8 cellular contexts compared by ENCODE assay signal in the genomic region with DNA sequence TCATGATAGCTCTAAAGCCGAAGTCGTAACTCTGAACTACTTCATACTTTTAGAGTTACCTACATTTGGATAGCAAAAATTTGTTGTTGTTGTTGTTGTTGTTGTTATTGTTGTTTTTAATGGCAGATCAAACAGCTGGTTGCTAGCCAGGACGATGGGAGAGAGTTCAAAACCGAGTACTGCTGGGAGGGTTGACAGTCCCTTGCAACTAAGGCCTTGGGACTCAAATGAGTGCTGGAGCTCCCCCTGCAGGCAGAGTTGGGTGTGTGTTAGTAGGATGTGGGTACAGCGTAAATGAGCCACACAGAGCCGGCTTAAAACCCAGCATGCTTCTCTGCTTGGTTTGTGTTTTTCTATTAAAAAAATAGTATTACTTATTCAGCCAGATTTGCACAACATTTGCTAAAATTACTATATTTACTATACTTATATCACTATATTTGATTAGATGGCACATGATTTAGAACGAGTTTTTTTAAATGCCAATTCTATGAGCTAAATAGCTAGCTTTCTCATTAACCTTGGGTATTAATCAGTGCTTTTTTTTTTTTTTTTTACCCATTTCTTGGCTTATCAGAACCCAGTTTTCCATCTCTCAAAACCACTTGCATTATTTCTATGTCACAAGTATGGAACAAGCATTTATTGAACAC.
DNase-seq lines count a peak whose midpoint lies in the region; ATAC-seq and TF ChIP-seq lines count a peak whose summit lies in the region.

No MANE protein-coding gene starts in this region.

- intact Hi-C loops in right cardiac atrium (cut with DNase I) (loop anchor here (2.0 to 5.0 kb wide), 3 partner anchors 301 to 306 kb away; a partner anchor contains a TSS), gastrocnemius medialis (cut with DNase I; ENCODE audit: low total_unique reads) (loop anchor here (1.0 to 5.0 kb wide), 2 partner anchors 305 to 446 kb away; no protein-coding TSS in a partner anchor)

- DNase-seq in GM13977 (ENCODE audit: low spot score) (peak; percentile 70), NCI-H187 (lab: John Stamatoyannopoulos, UW) (peak; percentile 72 to 88), T-helper 2 cell (peak; percentile 53 to 90 (median 68)), anterior cingulate cortex (lab: John Stamatoyannopoulos, UW) (peak in 56 of 58 donors; percentile 10 to 90 (median 66)), right cardiac atrium (peak; percentile 88 to 96 (median 92)), gastrocnemius medialis (peak; percentile 67 to 80)

- ATAC-seq in HG02884 (IDR thresholded peaks at IDR 0.05; ENCODE audit: unreplicated experiment): peak; percentile 94
- ATAC-seq in right cardiac atrium: peak; percentile 97
- ATAC-seq in gastrocnemius medialis: peak; percentile 98 to 100
- no peak for ATAC-seq in GM21717 (IDR thresholded peaks at IDR 0.05; ENCODE audit: unreplicated experiment)

- H3K4me1 ChIP-seq in right cardiac atrium (ENCODE audit: control insufficient read depth, insufficient read depth, low read length) (no peaks in the 10 kb centered on the region), gastrocnemius medialis (no peaks in the 10 kb centered on the region)

- TF ChIP-seq CTCF in GM13977 (IDR thresholded peaks at IDR 0.05; ENCODE audit: extremely low read depth, insufficient read depth, missing control alignments): peak; percentile 89
- TF ChIP-seq CTCF in gastrocnemius medialis (IDR thresholded peaks at IDR 0.05 in 4 of 5, conservative IDR thresholded peaks at IDR 0.05 in 1 of 5): peak; percentile 81 to 89 (median 87)

- in situ Hi-C loops in GM13977 (cut with MboI; ENCODE audit: low pct_unique_long_range_greater_than_20kb, low sequenced_read_pairs, unreplicated experiment): no loop called here
- in situ Hi-C loops in gastrocnemius medialis (cut with MboI; ENCODE audit: low sequenced_read_pairs in 4 of 4): loop anchor here in 3 of 4 donors (25.0 kb wide), 1 partner anchor 446 kb away; no protein-coding TSS in a partner anchor

- H3K4me3 ChIP-seq in right cardiac atrium (ENCODE audit: low read length) (no peak overlapping the region), gastrocnemius medialis (no peak overlapping the region)

- WGBS in right cardiac atrium: 37% methylated on average over 7 of the region's 7 CpGs

- no peaks in the 10 kb centered on the region for H3K27me3 ChIP-seq in right cardiac atrium (ENCODE audit: control insufficient read depth, insufficient read depth)
- no peaks in the 10 kb centered on the region for H3K27me3 ChIP-seq in gastrocnemius medialis

- no peaks in the 10 kb centered on the region for H3K9me3 ChIP-seq in right cardiac atrium (ENCODE audit: control insufficient read depth, low read length)
- H3K9me3 ChIP-seq in gastrocnemius medialis: no peaks in the 10 kb centered on the region

- H3K27ac ChIP-seq in right cardiac atrium (ENCODE audit: low read length): no peak overlapping the region
- H3K27ac ChIP-seq in gastrocnemius medialis: no peak overlapping the region

- no peaks in the 10 kb centered on the region for H3K36me3 ChIP-seq in gastrocnemius medialis

- no peak for TF ChIP-seq POLR2A in gastrocnemius medialis (IDR thresholded peaks at IDR 0.05)
